Comparison of ENCODE assay signal across 1 cellular context in the genomic region with DNA sequence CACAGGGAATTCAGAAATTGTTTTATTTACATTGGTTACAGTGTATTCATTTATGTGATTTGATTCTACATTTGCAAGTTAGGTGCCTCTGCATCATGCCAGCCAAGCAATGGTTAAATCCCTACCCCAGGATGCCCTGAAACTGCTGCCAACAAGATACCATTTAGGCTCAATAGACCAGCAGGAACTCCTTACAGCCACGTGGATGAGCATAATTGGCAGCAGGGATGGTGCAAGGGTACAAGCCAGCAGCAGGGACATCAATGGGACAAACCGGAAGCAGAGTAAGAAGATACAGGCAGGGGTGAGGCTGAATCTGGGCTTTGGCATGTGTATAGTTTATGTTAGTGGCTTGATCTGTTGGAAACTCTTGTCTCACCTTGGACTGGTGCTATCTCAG.
TF ChIP-seq lines count a peak whose summit lies in the region.

No MANE protein-coding gene starts in this region.

TF ChIP-seq in IMR-90, 13 proteins besides CTCF, POLR2A, EP300 and RAD21 (continued from another document):
- no peak for TF ChIP-seq ELK1 (IDR thresholded peaks at IDR 0.05; ENCODE audit: borderline replicate concordance, low read depth, low read length)
- TF ChIP-seq SMC3 (IDR thresholded peaks at IDR 0.05; ENCODE audit: low read depth, low read length): no peak
